Comparison of ENCODE assay signal across 20 cellular contexts in the genomic region with DNA sequence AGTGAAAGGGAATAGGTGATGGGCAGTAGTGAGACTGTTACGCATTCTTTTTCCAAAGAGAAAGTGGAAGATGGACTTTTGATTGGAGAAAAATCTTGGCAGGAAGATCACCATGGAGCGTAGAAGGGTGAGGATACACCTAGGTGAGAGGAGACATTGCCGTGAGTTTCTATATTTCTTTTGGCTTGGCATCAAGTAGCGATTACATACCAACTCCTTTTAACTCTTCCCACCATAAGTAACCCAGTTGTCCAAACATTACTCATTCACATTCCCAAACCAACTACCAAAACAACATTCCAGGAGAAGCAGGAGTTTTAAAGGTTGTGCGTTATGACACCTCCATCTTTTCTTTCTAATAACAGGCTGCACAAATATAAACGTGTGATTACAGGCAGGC. TPM values are rescaled to one million over a fixed set of nuclear protein-coding genes. Genes with fewer than 3 reads are reported as not detected.
DNase-seq lines count a peak whose midpoint lies in the region; ATAC-seq, FAIRE-seq and TF ChIP-seq lines count a peak whose summit lies in the region.
"Had no signal": no experiment of that assay in that cellular context is flagged by ENCODE, and none has a peak within 500 bp of the region (broad histone marks: within the 10 kb centered on the region; RNA-seq: fewer than 3 reads in every experiment).

No MANE protein-coding gene starts in this region.

- H3K4me1 ChIP-seq in HepG2 (ENCODE audit: insufficient read depth, low read length), result no peaks in the 10 kb centered on the region; the same call in 1 of the 2 replicates
- no peaks in the 10 kb centered on the region for H3K4me1 ChIP-seq in right lobe of liver
- peaks cover 27% of the 10 kb centered on the region for H3K4me1 ChIP-seq in RWPE2 (ENCODE audit: insufficient read depth, poor library complexity, severe bottlenecking)
- H3K4me1 ChIP-seq: gastrocnemius medialis had no signal

- no peak for ATAC-seq in HepG2
- ATAC-seq in right lobe of liver, result no peak
- ATAC-seq in RWPE2 (ENCODE audit: low read depth), result peak; percentile 93
- no peak for ATAC-seq in GM19351 (IDR thresholded peaks at IDR 0.05; ENCODE audit: unreplicated experiment)
- ATAC-seq: activated CD8-positive, alpha-beta T cell treated with anti-CD3 and anti-CD28 coated beads, Interleukin-2, amount 10 ng/mL, durations not matched to agents 7 days and 5 days; activated naive CD8-positive, alpha-beta T cell treated with anti-CD3 and anti-CD28 coated beads, Interleukin-2, amount 50 U/mL, for 24 hours; activated T-cell treated with anti-CD3 and anti-CD28 coated beads, Interleukin-2, amount 50 U/mL, for 72 hours; gastrocnemius medialis; stimulated activated naive CD8-positive, alpha-beta T cell treated with anti-CD3 and anti-CD28 coated beads, Interleukin-15, amount 100 ng/mL, for 72 hours had no signal

- intact Hi-C loops in HepG2 (cut with micrococcal nuclease; ENCODE audit: unreplicated experiment) (no loop called here), right lobe of liver (cut with DNase I) (no loop called here)

- H3K9me3 ChIP-seq in HepG2 (ENCODE audit: low read length) (no peaks in the 10 kb centered on the region), right lobe of liver (no peaks in the 10 kb centered on the region), RWPE2 (ENCODE audit: severe bottlenecking) (no peaks in the 10 kb centered on the region)
- H3K9me3 ChIP-seq: gastrocnemius medialis had no signal

- peak; percentile 43 for DNase-seq in HepG2 (ENCODE audit: low spot score)
- DNase-seq in right lobe of liver, result no peak
- no peak for DNase-seq in RWPE2 (ENCODE audit: low spot score)
- peak; percentile 41 for DNase-seq in fibroblast of the aortic adventitia (ENCODE audit: low read depth)
- DNase-seq in stimulated activated CD4-positive, alpha-beta T cell treated with anti-CD3 and anti-CD28 coated beads, Interleukin-4, amount 100 ng/mL, for 1 hour, result no peak
- DNase-seq in RKO (ENCODE audit: low spot score), result no peak
- no peak for DNase-seq in DMS79 (lab: John Stamatoyannopoulos, UW)
- DNase-seq: activated CD8-positive, alpha-beta T cell treated with anti-CD3 and anti-CD28 coated beads, Interleukin-2, amount 10 ng/mL, durations not matched to agents 7 days and 5 days; activated naive CD8-positive, alpha-beta T cell treated with anti-CD3 and anti-CD28 coated beads, Interleukin-2, amount 50 U/mL, for 24 hours; activated T-cell treated with anti-CD3 and anti-CD28 coated beads, Interleukin-2, amount 50 U/mL, for 72 hours; gastrocnemius medialis; GDM1; mesendoderm; NCI-H510A treated with DMSO at 0.1 percent for 48 hours; nephron progenitor cell; stimulated activated naive CD8-positive, alpha-beta T cell treated with anti-CD3 and anti-CD28 coated beads, Interleukin-15, amount 100 ng/mL, for 72 hours had no signal

- TF ChIP-seq RAD21 in HepG2 (CRISPR knock-in tag; IDR thresholded peaks at IDR 0.05), result no peak

- CTCF ChIA-PET in HepG2 (lab: Yijun Ruan, JAX; ENCODE audit: low intra/inter-chr PET ratio, low total read pairs), result no interaction called here

- H3K4me3 ChIP-seq in HepG2 (replicated peaks in 1 of 3; ENCODE audit: insufficient read depth in 1 of 3, low read depth in 2 of 3, low read length in 3 of 3) (no peak overlapping the region), right lobe of liver (no peak overlapping the region), RWPE2 (ENCODE audit: severe bottlenecking) (no peak overlapping the region), fibroblast of the aortic adventitia (ENCODE audit: low read depth, low read length) (no peak overlapping the region)
- H3K4me3 ChIP-seq: gastrocnemius medialis had no signal

- H3K27me3 ChIP-seq in HepG2 (ENCODE audit: control insufficient read depth in 1 of 2, insufficient read depth in 2 of 2, low read length in 2 of 2) (peaks cover 0 to 8% of the 10 kb centered on the region in 2 experiments; a peak in 3 of 5 replicates), right lobe of liver (no peaks in the 10 kb centered on the region), RWPE2 (ENCODE audit: insufficient read depth, poor library complexity, severe bottlenecking) (no peaks in the 10 kb centered on the region)

- H2AFZ ChIP-seq in HepG2 (ENCODE audit: low read length), result no peak overlapping the region

- TF ChIP-seq POLR2A in HepG2 (IDR thresholded peaks at IDR 0.05; ENCODE audit: insufficient read depth in 1 of 2, low read depth in 2 of 2, low read length in 2 of 2) (no peak), right lobe of liver (IDR thresholded peaks at IDR 0.05) (no peak)

- POLR2A ChIA-PET in HepG2 (lab: Yijun Ruan, JAX), result no interaction called here

- no TSS peak for BruUV-seq in HepG2 (replicated peaks; lab: Mats Ljungman, UMichigan)

- no peak overlapping the region for H3K27ac ChIP-seq in HepG2 (ENCODE audit: extremely low read length, insufficient read depth, low read length)
- H3K27ac ChIP-seq in right lobe of liver, result no peak overlapping the region
- H3K27ac ChIP-seq in RWPE2 (ENCODE audit: poor library complexity, severe bottlenecking), result peak overlapping the region; percentile 53
- H3K27ac ChIP-seq: gastrocnemius medialis had no signal

- TF ChIP-seq EP300 in HepG2 (IDR thresholded peaks at IDR 0.05; ENCODE audit: low read depth in 2 of 2, low read length in 2 of 2) (no peak), HepG2 (CRISPR knock-in tag; IDR thresholded peaks at IDR 0.05; ENCODE audit: borderline replicate concordance) (no peak)

- no peaks in the 10 kb centered on the region for H4K20me1 ChIP-seq in HepG2 (ENCODE audit: insufficient read depth, low read length)

- no peaks in the 10 kb centered on the region for H3K36me3 ChIP-seq in HepG2 (replicated peaks in 1 of 2; ENCODE audit: control insufficient read depth in 1 of 2, insufficient read depth in 2 of 2, low read length in 2 of 2)
- no peaks in the 10 kb centered on the region for H3K36me3 ChIP-seq in right lobe of liver
- no peaks in the 10 kb centered on the region for H3K36me3 ChIP-seq in RWPE2 (ENCODE audit: low read depth)
- H3K36me3 ChIP-seq: gastrocnemius medialis had no signal

- no peak for TF ChIP-seq CTCF in HepG2 (CRISPR knock-in tag; IDR thresholded peaks at IDR 0.05)
- no peak for TF ChIP-seq CTCF in right lobe of liver (IDR thresholded peaks at IDR 0.05)
- TF ChIP-seq CTCF in RWPE2 (IDR thresholded peaks at IDR 0.05; ENCODE audit: poor library complexity, severe bottlenecking), result no peak
- TF ChIP-seq CTCF in fibroblast of the aortic adventitia (IDR thresholded peaks at IDR 0.05; ENCODE audit: insufficient read depth, low read length), result no peak

- no peak overlapping the region for H3K4me2 ChIP-seq in HepG2 (ENCODE audit: low read depth, low read length)

- no peak overlapping the region for H3K9ac ChIP-seq in HepG2 (ENCODE audit: insufficient read depth, low read depth, low read length)

- in situ Hi-C loops in HepG2 (cut with HindIII; ENCODE audit: extremely low pct_ligation_motif_present, low pct_unique_long_range_greater_than_20kb), result no loop called here

- WGBS in HepG2 (ENCODE audit: low lambda C conversion rate), result 21% methylated on average over 6 of the region's 6 CpGs
- WGBS in right lobe of liver (ENCODE audit: insufficient coverage, low coverage, low lambda C conversion rate, missing lambda C conversion rate), result 49% methylated on average over 6 of the region's 6 CpGs

- no peak for FAIRE-seq in HepG2 (lab: Jason Lieb, UNC)
- FAIRE-seq: GM12892, H1 had no signal

- no peaks in the 10 kb centered on the region for H3K79me2 ChIP-seq in HepG2 (ENCODE audit: insufficient read depth, low read length)

RNA-seq across cellular contexts. Expression of a gene that starts 10.7 kb away (rescaled TPM):
- total RNA-seq in HepG2 (2016; rRNA removed; fragmentation: Illumina TruSeq; extraction: Trizol), result not detected in 2 replicates
- total RNA-seq in HepG2 (2016; cell fraction: cytosol; rRNA removed; fragmentation: Illumina TruSeq; extraction: Trizol; ENCODE audit: low read depth), result not detected in 2 replicates
- not detected in 2 replicates for total RNA-seq in HepG2 (2016; cell fraction: insoluble cytoplasmic fraction; rRNA removed; fragmentation: Illumina TruSeq; extraction: Trizol)
- not detected in 2 replicates for total RNA-seq in HepG2 (2016; cell fraction: membrane; rRNA removed; fragmentation: Illumina TruSeq; extraction: Trizol)
- total RNA-seq in HepG2 (2016; cell fraction: nucleus; rRNA removed; fragmentation: Illumina TruSeq; extraction: Trizol), result not detected in 2 replicates
- polyA plus RNA-seq in HepG2 (2011; rRNA removed), result not detected in 2 replicates
- polyA plus RNA-seq in HepG2 (2011; cell fraction: cytosol; rRNA removed), result not detected in 2 replicates
- polyA plus RNA-seq in HepG2 (2011; cell fraction: nucleus; rRNA removed), result not detected in 2 replicates
- polyA plus RNA-seq in HepG2 (2012), result not detected in 2 replicates
- polyA plus RNA-seq in HepG2 (2016; cell fraction: cytosol; fragmentation: Illumina TruSeq; extraction: Trizol; ENCODE audit: low read depth), result not detected in 2 replicates
- polyA plus RNA-seq in HepG2 (2016; cell fraction: insoluble cytoplasmic fraction; fragmentation: Illumina TruSeq; extraction: Trizol; ENCODE audit: low read depth), result not detected in 2 replicates
- not detected in 2 replicates for polyA plus RNA-seq in HepG2 (2016; cell fraction: membrane; fragmentation: Illumina TruSeq; extraction: Trizol; ENCODE audit: low read depth)
- polyA plus RNA-seq in HepG2 (2016; cell fraction: nucleus; fragmentation: Illumina TruSeq; extraction: Trizol; ENCODE audit: insufficient read depth, low read depth), result not detected in 2 replicates
- not detected in 2 replicates for polyA minus RNA-seq in HepG2 (2011; rRNA and poly(A)+ RNA removed; ENCODE audit: low replicate concordance)
- not detected in 2 replicates for polyA minus RNA-seq in HepG2 (2011; cell fraction: cytosol; rRNA and poly(A)+ RNA removed)
- polyA minus RNA-seq in HepG2 (2011; cell fraction: nucleus; rRNA and poly(A)+ RNA removed), result not detected in 2 replicates
- total RNA-seq in right lobe of liver, result not detected
- not detected in 2 replicates for total RNA-seq in fibroblast of the aortic adventitia (ENCODE audit: low replicate concordance)
- total RNA-seq: activated CD8-positive, alpha-beta T cell treated with anti-CD3 and anti-CD28 coated beads, Interleukin-2, amount 10 ng/mL, durations not matched to agents 7 days and 5 days; activated T-cell treated with anti-CD3 and anti-CD28 coated beads, Interleukin-2, amount 50 U/mL, for 72 hours; gastrocnemius medialis; H1; ureter had no signal
- polyA plus RNA-seq: H1 had no signal

RNA-seq across cellular contexts. Expression of a gene that starts 11.9 kb away (rescaled TPM):
- total RNA-seq in HepG2 (2016; rRNA removed; fragmentation: Illumina TruSeq; extraction: Trizol) (25.1 and 25.7 TPM in 2 replicates), right lobe of liver (10 to 100 TPM; 11.4 to 20.4 (median 17.4) TPM), fibroblast of the aortic adventitia (ENCODE audit: low replicate concordance) (12.2 TPM in 1 of 2 replicates, not detected in the other)
- 41.7 and 51.6 TPM in 2 replicates for total RNA-seq in HepG2 (2016; cell fraction: cytosol; rRNA removed; fragmentation: Illumina TruSeq; extraction: Trizol; ENCODE audit: low read depth)
- total RNA-seq in HepG2 (2016; cell fraction: insoluble cytoplasmic fraction; rRNA removed; fragmentation: Illumina TruSeq; extraction: Trizol), result 18.1 and 23.6 TPM in 2 replicates
- total RNA-seq in HepG2 (2016; cell fraction: membrane; rRNA removed; fragmentation: Illumina TruSeq; extraction: Trizol), result 45.4 and 53.4 TPM in 2 replicates
- total RNA-seq in HepG2 (2016; cell fraction: nucleus; rRNA removed; fragmentation: Illumina TruSeq; extraction: Trizol), result 11.0 and 14.4 TPM in 2 replicates
- polyA plus RNA-seq in HepG2 (2011; rRNA removed), result 23.0 and 27.5 TPM in 2 replicates
- polyA plus RNA-seq in HepG2 (2011; cell fraction: cytosol; rRNA removed), result 12.7 and 15.6 TPM in 2 replicates
- 3.8 and 4.3 TPM in 2 replicates for polyA plus RNA-seq in HepG2 (2011; cell fraction: nucleus; rRNA removed)
- polyA plus RNA-seq in HepG2 (2012), result 43.3 and 55.8 TPM in 2 replicates
- 133 and 205 TPM in 2 replicates for polyA plus RNA-seq in HepG2 (2016; cell fraction: cytosol; fragmentation: Illumina TruSeq; extraction: Trizol; ENCODE audit: low read depth)
- 41.5 and 58.8 TPM in 2 replicates for polyA plus RNA-seq in HepG2 (2016; cell fraction: insoluble cytoplasmic fraction; fragmentation: Illumina TruSeq; extraction: Trizol; ENCODE audit: low read depth)
- polyA plus RNA-seq in HepG2 (2016; cell fraction: membrane; fragmentation: Illumina TruSeq; extraction: Trizol; ENCODE audit: low read depth), result 89.5 and 131 TPM in 2 replicates
- polyA plus RNA-seq in HepG2 (2016; cell fraction: nucleus; fragmentation: Illumina TruSeq; extraction: Trizol; ENCODE audit: insufficient read depth, low read depth), result 41.1 and 42.9 TPM in 2 replicates
- 0.64 and 16.3 TPM in 2 replicates for polyA minus RNA-seq in HepG2 (2011; rRNA and poly(A)+ RNA removed; ENCODE audit: low replicate concordance)
- 1.8 and 4.3 TPM in 2 replicates for polyA minus RNA-seq in HepG2 (2011; cell fraction: cytosol; rRNA and poly(A)+ RNA removed)
- polyA minus RNA-seq in HepG2 (2011; cell fraction: nucleus; rRNA and poly(A)+ RNA removed), result 2.2 and 3.5 TPM in 2 replicates

RNA-seq across cellular contexts. Expression of a gene that starts 28.2 kb away (rescaled TPM):
- not detected in 2 replicates for total RNA-seq in HepG2 (2016; rRNA removed; fragmentation: Illumina TruSeq; extraction: Trizol)
- not detected in 2 replicates for total RNA-seq in HepG2 (2016; cell fraction: cytosol; rRNA removed; fragmentation: Illumina TruSeq; extraction: Trizol; ENCODE audit: low read depth)
- not detected in 2 replicates for total RNA-seq in HepG2 (2016; cell fraction: insoluble cytoplasmic fraction; rRNA removed; fragmentation: Illumina TruSeq; extraction: Trizol)
- not detected in 2 replicates for total RNA-seq in HepG2 (2016; cell fraction: membrane; rRNA removed; fragmentation: Illumina TruSeq; extraction: Trizol)
- not detected in 2 replicates for total RNA-seq in HepG2 (2016; cell fraction: nucleus; rRNA removed; fragmentation: Illumina TruSeq; extraction: Trizol)
- not detected in 2 replicates for polyA plus RNA-seq in HepG2 (2011; rRNA removed)
- polyA plus RNA-seq in HepG2 (2011; cell fraction: cytosol; rRNA removed), result not detected in 2 replicates
- polyA plus RNA-seq in HepG2 (2011; cell fraction: nucleus; rRNA removed), result not detected in 2 replicates
- not detected in 2 replicates for polyA plus RNA-seq in HepG2 (2012)
- polyA plus RNA-seq in HepG2 (2016; cell fraction: cytosol; fragmentation: Illumina TruSeq; extraction: Trizol; ENCODE audit: low read depth), result not detected in 2 replicates
- polyA plus RNA-seq in HepG2 (2016; cell fraction: insoluble cytoplasmic fraction; fragmentation: Illumina TruSeq; extraction: Trizol; ENCODE audit: low read depth), result not detected in 2 replicates
- polyA plus RNA-seq in HepG2 (2016; cell fraction: membrane; fragmentation: Illumina TruSeq; extraction: Trizol; ENCODE audit: low read depth), result not detected in 2 replicates
- not detected in 2 replicates for polyA plus RNA-seq in HepG2 (2016; cell fraction: nucleus; fragmentation: Illumina TruSeq; extraction: Trizol; ENCODE audit: insufficient read depth, low read depth)
- not detected in 2 replicates for polyA minus RNA-seq in HepG2 (2011; rRNA and poly(A)+ RNA removed; ENCODE audit: low replicate concordance)
- polyA minus RNA-seq in HepG2 (2011; cell fraction: cytosol; rRNA and poly(A)+ RNA removed), result not detected in 2 replicates
- not detected in 2 replicates for polyA minus RNA-seq in HepG2 (2011; cell fraction: nucleus; rRNA and poly(A)+ RNA removed)
- total RNA-seq in right lobe of liver, result not detected
- not detected in 2 replicates for total RNA-seq in fibroblast of the aortic adventitia (ENCODE audit: low replicate concordance)
- total RNA-seq: activated CD8-positive, alpha-beta T cell treated with anti-CD3 and anti-CD28 coated beads, Interleukin-2, amount 10 ng/mL, durations not matched to agents 7 days and 5 days; activated T-cell treated with anti-CD3 and anti-CD28 coated beads, Interleukin-2, amount 50 U/mL, for 72 hours; gastrocnemius medialis; H1 had no signal
- polyA plus RNA-seq: H1 had no signal

RNA-seq across cellular contexts. Expression of a gene that starts 38.5 kb away (rescaled TPM):
- total RNA-seq in HepG2 (2016; rRNA removed; fragmentation: Illumina TruSeq; extraction: Trizol) (not detected in 2 replicates), right lobe of liver (not detected), fibroblast of the aortic adventitia (ENCODE audit: low replicate concordance) (not detected in 2 replicates)
- total RNA-seq in HepG2 (2016; cell fraction: cytosol; rRNA removed; fragmentation: Illumina TruSeq; extraction: Trizol; ENCODE audit: low read depth), result not detected in 2 replicates
- total RNA-seq in HepG2 (2016; cell fraction: insoluble cytoplasmic fraction; rRNA removed; fragmentation: Illumina TruSeq; extraction: Trizol), result not detected in 2 replicates
- total RNA-seq in HepG2 (2016; cell fraction: membrane; rRNA removed; fragmentation: Illumina TruSeq; extraction: Trizol), result not detected in 2 replicates
- not detected in 2 replicates for total RNA-seq in HepG2 (2016; cell fraction: nucleus; rRNA removed; fragmentation: Illumina TruSeq; extraction: Trizol)
- not detected in 2 replicates for polyA plus RNA-seq in HepG2 (2011; rRNA removed)
- not detected in 2 replicates for polyA plus RNA-seq in HepG2 (2011; cell fraction: cytosol; rRNA removed)
- not detected in 2 replicates for polyA plus RNA-seq in HepG2 (2011; cell fraction: nucleus; rRNA removed)
- polyA plus RNA-seq in HepG2 (2012), result not detected in 2 replicates
- not detected in 2 replicates for polyA plus RNA-seq in HepG2 (2016; cell fraction: cytosol; fragmentation: Illumina TruSeq; extraction: Trizol; ENCODE audit: low read depth)
- polyA plus RNA-seq in HepG2 (2016; cell fraction: insoluble cytoplasmic fraction; fragmentation: Illumina TruSeq; extraction: Trizol; ENCODE audit: low read depth), result not detected in 2 replicates
- not detected in 2 replicates for polyA plus RNA-seq in HepG2 (2016; cell fraction: membrane; fragmentation: Illumina TruSeq; extraction: Trizol; ENCODE audit: low read depth)
- not detected in 2 replicates for polyA plus RNA-seq in HepG2 (2016; cell fraction: nucleus; fragmentation: Illumina TruSeq; extraction: Trizol; ENCODE audit: insufficient read depth, low read depth)
- not detected in 2 replicates for polyA minus RNA-seq in HepG2 (2011; rRNA and poly(A)+ RNA removed; ENCODE audit: low replicate concordance)
- not detected in 2 replicates for polyA minus RNA-seq in HepG2 (2011; cell fraction: cytosol; rRNA and poly(A)+ RNA removed)
- not detected in 2 replicates for polyA minus RNA-seq in HepG2 (2011; cell fraction: nucleus; rRNA and poly(A)+ RNA removed)
- total RNA-seq: activated CD8-positive, alpha-beta T cell treated with anti-CD3 and anti-CD28 coated beads, Interleukin-2, amount 10 ng/mL, durations not matched to agents 7 days and 5 days; activated T-cell treated with anti-CD3 and anti-CD28 coated beads, Interleukin-2, amount 50 U/mL, for 72 hours; gastrocnemius medialis; H1; ureter had no signal
- polyA plus RNA-seq: H1 had no signal

RNA-seq across cellular contexts. Expression of a gene that starts 55.4 kb away (rescaled TPM):
- total RNA-seq in HepG2 (2016; rRNA removed; fragmentation: Illumina TruSeq; extraction: Trizol), result not detected in 2 replicates
- total RNA-seq in HepG2 (2016; cell fraction: cytosol; rRNA removed; fragmentation: Illumina TruSeq; extraction: Trizol; ENCODE audit: low read depth), result not detected in 2 replicates
- total RNA-seq in HepG2 (2016; cell fraction: insoluble cytoplasmic fraction; rRNA removed; fragmentation: Illumina TruSeq; extraction: Trizol), result not detected in 2 replicates
- total RNA-seq in HepG2 (2016; cell fraction: membrane; rRNA removed; fragmentation: Illumina TruSeq; extraction: Trizol), result not detected in 2 replicates
- not detected in 2 replicates for total RNA-seq in HepG2 (2016; cell fraction: nucleus; rRNA removed; fragmentation: Illumina TruSeq; extraction: Trizol)
- polyA plus RNA-seq in HepG2 (2011; rRNA removed), result not detected in 2 replicates
- not detected in 2 replicates for polyA plus RNA-seq in HepG2 (2011; cell fraction: cytosol; rRNA removed)
- not detected in 2 replicates for polyA plus RNA-seq in HepG2 (2011; cell fraction: nucleus; rRNA removed)
- not detected in 2 replicates for polyA plus RNA-seq in HepG2 (2012)
- not detected in 2 replicates for polyA plus RNA-seq in HepG2 (2016; cell fraction: cytosol; fragmentation: Illumina TruSeq; extraction: Trizol; ENCODE audit: low read depth)
- not detected in 2 replicates for polyA plus RNA-seq in HepG2 (2016; cell fraction: insoluble cytoplasmic fraction; fragmentation: Illumina TruSeq; extraction: Trizol; ENCODE audit: low read depth)
- not detected in 2 replicates for polyA plus RNA-seq in HepG2 (2016; cell fraction: membrane; fragmentation: Illumina TruSeq; extraction: Trizol; ENCODE audit: low read depth)
- polyA plus RNA-seq in HepG2 (2016; cell fraction: nucleus; fragmentation: Illumina TruSeq; extraction: Trizol; ENCODE audit: insufficient read depth, low read depth), result not detected in 2 replicates
- polyA minus RNA-seq in HepG2 (2011; rRNA and poly(A)+ RNA removed; ENCODE audit: low replicate concordance), result not detected in 2 replicates
- polyA minus RNA-seq in HepG2 (2011; cell fraction: cytosol; rRNA and poly(A)+ RNA removed), result not detected in 2 replicates
- not detected in 2 replicates for polyA minus RNA-seq in HepG2 (2011; cell fraction: nucleus; rRNA and poly(A)+ RNA removed)
- not detected for total RNA-seq in right lobe of liver
- not detected in 2 replicates for total RNA-seq in fibroblast of the aortic adventitia (ENCODE audit: low replicate concordance)
- total RNA-seq: activated CD8-positive, alpha-beta T cell treated with anti-CD3 and anti-CD28 coated beads, Interleukin-2, amount 10 ng/mL, durations not matched to agents 7 days and 5 days; activated T-cell treated with anti-CD3 and anti-CD28 coated beads, Interleukin-2, amount 50 U/mL, for 72 hours; gastrocnemius medialis; H1; ureter had no signal
- polyA plus RNA-seq: H1 had no signal

Comparison
In these comparisons a context has a peak if more than half of its experiments do, and no peak if none do; other contexts are left out.
1. DNase-seq: peak in HepG2 (single experiment) and fibroblast of the aortic adventitia (single experiment); none in right lobe of liver (0 of 3), RWPE2 (single experiment), stimulated activated CD4-positive, alpha-beta T cell treated with anti-CD3 and anti-CD28 coated beads, Interleukin-4, amount 100 ng/mL, for 1 hour (single experiment), RKO (single experiment) and DMS79 (single experiment).